In genomic region chr6:108260809-108261569, GRCh38 we compare ENCODE assay signal across 8 cellular contexts. TPM values are rescaled to one million over a fixed set of nuclear protein-coding genes. Genes with fewer than 3 reads are reported as not detected.
A peak's percentile ranks its signal among the peaks of the same experiment; 100 is the strongest.
DNase-seq lines count a peak whose midpoint lies in the region; ATAC-seq and TF ChIP-seq lines count a peak whose summit lies in the region.

SNX3 (minus strand) TSS chr6:108261040; CDS start chr6:108260921, 119 bp downstream.

- intact Hi-C loops in breast epithelium (cut with DNase I; ENCODE audit: low total_unique reads) = no loop called here

- TF ChIP-seq POLR2A in breast epithelium (IDR thresholded peaks at IDR 0.05) = peak; percentile 52

- DNase-seq in AG04449 (ENCODE audit: low read depth, low spot score) (peak; percentile 66), NCI-H2171 treated with DMSO at 0.1 percent for 48 hours (lab: John Stamatoyannopoulos, UW) (peak; percentile 97), breast epithelium (ENCODE audit: low spot score in 2 of 2) (peak; percentile 86 to 93)

- ATAC-seq in GM18867 (IDR thresholded peaks at IDR 0.05; ENCODE audit: unreplicated experiment) = peak; percentile 88
- peak; percentile 84 for ATAC-seq in HG03103 (IDR thresholded peaks at IDR 0.05; ENCODE audit: low read depth, unreplicated experiment)

- no peaks in the 10 kb centered on the region for H3K36me3 ChIP-seq in breast epithelium
- peaks cover 0 to 3% (median 0%) of the 10 kb centered on the region in 3 donors for H3K36me3 ChIP-seq in skeletal muscle tissue (ENCODE audit: control insufficient read depth in 3 of 3, insufficient read depth in 3 of 3, low read length in 3 of 3)

- CTCF ChIA-PET in AG04449 (lab: Yijun Ruan, JAX) = interaction anchor here (0.7 to 1.8 kb wide), 2 partner anchors 141 to 231 kb away, joined by 3 to 7 read pairs; no protein-coding TSS in a partner anchor

- H3K27ac ChIP-seq in VCaP (peak within 1 kb of the TSS; percentile 96), breast epithelium (peak within 1 kb of the TSS; percentile 98 to 100), skeletal muscle tissue (ENCODE audit: low read depth, low read length) (peak within 1 kb of the TSS; percentile 99)

- H3K27me3 ChIP-seq in breast epithelium (no peaks in the 10 kb centered on the region), skeletal muscle tissue (ENCODE audit: control insufficient read depth in 3 of 3, insufficient read depth in 3 of 3, low read length in 3 of 3) (no peaks in the 10 kb centered on the region)

- H3K4me3 ChIP-seq in AG04449 (ENCODE audit: low read depth, low read length) (peak within 1 kb of the TSS; percentile 89), breast epithelium (peak within 1 kb of the TSS; percentile 96 to 100 (median 97)), iPS-18c (ENCODE audit: insufficient read depth, low read depth, low read length) (peak within 1 kb of the TSS; percentile 92), skeletal muscle tissue (ENCODE audit: low read length in 3 of 3) (peak within 1 kb of the TSS; percentile 73 to 100 (median 94))

- H3K4me1 ChIP-seq in breast epithelium (peaks cover 0 to 3% of the 10 kb centered on the region in 2 donors), skeletal muscle tissue (ENCODE audit: control insufficient read depth in 3 of 3, insufficient read depth in 3 of 3, low read length in 3 of 3) (peaks cover 3 to 21% (median 11%) of the 10 kb centered on the region in 3 donors)

- POLR2A ChIA-PET in AG04449 (lab: Yijun Ruan, JAX) = interaction anchor here (1.0 to 1.2 kb wide), 2 partner anchors 10 to 34 kb away, joined by 4 to 6 read pairs; partner anchors contain the start of gene AFG1L

- TF ChIP-seq CTCF in AG04449 (IDR thresholded peaks at IDR 0.05; ENCODE audit: insufficient read depth, low read length, missing control alignments) (peak; percentile 3), VCaP (conservative IDR thresholded peaks at IDR 0.05) (peak; percentile 43), breast epithelium (IDR thresholded peaks at IDR 0.05) (no peak)

- peak within 1 kb of the TSS; percentile 96 to 99 (median 97) for H3K9ac ChIP-seq in skeletal muscle tissue (ENCODE audit: low read depth in 1 of 3, low read length in 3 of 3)

- H3K9me3 ChIP-seq in breast epithelium = no peaks in the 10 kb centered on the region
- H3K9me3 ChIP-seq in iPS-18c (ENCODE audit: control insufficient read depth, insufficient read depth, low read length) = no peaks in the 10 kb centered on the region
- H3K9me3 ChIP-seq in skeletal muscle tissue (ENCODE audit: control insufficient read depth in 3 of 3, low read length in 3 of 3) = no peaks in the 10 kb centered on the region

RNA-seq across cellular contexts. Expression of gene SNX3, which starts in this region (rescaled TPM):
- total RNA-seq in breast epithelium (100 to 1,000 TPM; 144 to 212 (median 151) TPM), skeletal muscle tissue (208 TPM)

Comparison
In these comparisons a context has a peak if more than half of its experiments do, and no peak if none do; other contexts are left out.
1. Peak in every context shown above with its lines: DNase-seq, ATAC-seq, H3K4me3 ChIP-seq and H3K27ac ChIP-seq.
2. CTCF ChIP-seq: peak in AG04449 (single experiment) and VCaP (single experiment); none in breast epithelium (0 of 3).